34 cellular contexts compared by ENCODE assay signal in the genomic region with DNA sequence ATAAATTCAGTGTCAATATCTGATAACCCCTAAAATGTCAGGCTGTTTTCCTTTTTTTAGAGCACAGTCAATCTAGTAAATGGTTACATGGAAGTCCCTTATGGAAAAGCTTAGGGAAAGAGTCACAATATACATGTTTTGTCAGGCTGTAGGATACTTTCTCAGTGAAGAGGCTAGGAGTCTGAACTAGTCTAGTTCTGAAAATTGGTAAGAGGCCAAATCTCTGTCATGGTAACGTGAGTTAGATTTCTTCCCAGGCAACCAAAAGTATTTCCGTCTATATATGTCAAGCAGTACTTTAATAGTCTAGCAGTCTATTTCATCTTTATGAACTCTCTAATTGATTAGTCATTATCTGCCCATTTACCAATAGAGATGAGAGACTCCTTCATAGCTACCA.
"Had no signal": no experiment of that assay in that cellular context is flagged by ENCODE, and none has a peak within 500 bp of the region (broad histone marks: within the 10 kb centered on the region; RNA-seq: fewer than 3 reads in every experiment).

No MANE protein-coding gene starts in this region.

- H3K4me1 ChIP-seq: adrenal gland, body of pancreas, breast epithelium had no signal

- H3K27me3 ChIP-seq: adrenal gland, body of pancreas, brain microvascular endothelial cell, breast epithelium, cardiac muscle cell had no signal

- H3K27ac ChIP-seq: adrenal gland, body of pancreas, brain microvascular endothelial cell, breast epithelium, cardiac muscle cell, VCaP had no signal

- ATAC-seq: activated CD8-positive, alpha-beta T cell treated with anti-CD3 and anti-CD28 coated beads for 36 hours; activated naive CD4-positive, alpha-beta T cell treated with anti-CD3 and anti-CD28 coated beads, Interleukin-2, amount 50 U/mL, for 72 hours; activated T-cell treated with anti-CD3 and anti-CD28 coated beads, Interleukin-2, amount 50 U/mL, for 4 hours; activated T-cell treated with anti-CD3 and anti-CD28 coated beads, Interleukin-2, amount 50 U/mL, for 72 hours; activated T-helper 17 cell treated with anti-CD3 and anti-CD28 coated beads, Interleukin-2, amount 50 U/mL, for 72 hours; body of pancreas had no signal

- H3K4me3 ChIP-seq: adrenal gland, body of pancreas, breast epithelium, cardiac muscle cell had no signal

- DNase-seq: activated B cell treated with CpG ODN at 0.5 μM for 24 hours; activated CD4-positive, alpha-beta memory T cell treated with anti-CD3 and anti-CD28 coated beads for 36 hours; activated CD4-positive, alpha-beta T cell treated with anti-CD3 and anti-CD28 coated beads for 4 hours; activated CD4-positive, alpha-beta T cell treated with anti-CD3 and anti-CD28 coated beads, Interleukin-2, amount 10 ng/mL, durations not matched to agents 24 days and 14 days; activated CD4-positive, alpha-beta T cell treated with anti-CD3 and anti-CD28 coated beads, Interleukin-2, amount 50 U/mL, for 1 hour; activated CD4-positive, alpha-beta T cell treated with anti-CD3 and anti-CD28 coated beads, Interleukin-2, amount 50 U/mL, for 4 hours; activated CD4-positive, CD25-positive, alpha-beta regulatory T cell treated with anti-CD3 and anti-CD28 coated beads, Interleukin-2, amount 50 U/mL, for 72 hours; activated CD8-positive, alpha-beta memory T cell treated with anti-CD3 and anti-CD28 coated beads, Interleukin-2, amount 50 U/mL, for 4 hours; activated CD8-positive, alpha-beta T cell treated with anti-CD3 and anti-CD28 coated beads for 36 hours; activated effector memory CD4-positive, alpha-beta T cell treated with anti-CD3 and anti-CD28 coated beads, Interleukin-2, amount 50 U/mL, for 16 hours; activated gamma-delta T cell treated with Interleukin-2 at 50 U/mL for 16 hours; activated naive CD4-positive, alpha-beta T cell; activated naive CD4-positive, alpha-beta T cell treated with anti-CD3 and anti-CD28 coated beads for 36 hours; activated naive CD4-positive, alpha-beta T cell treated with anti-CD3 and anti-CD28 coated beads, Interleukin-2, amount 50 U/mL, for 16 hours; activated naive CD8-positive, alpha-beta T cell treated with anti-CD3 and anti-CD28 coated beads for 36 hours; activated T-cell treated with anti-CD3 and anti-CD28 coated beads for 4 hours; activated T-cell treated with anti-CD3 and anti-CD28 coated beads, Interleukin-2, amount 50 U/mL, for 1 hour; activated T-cell treated with anti-CD3 and anti-CD28 coated beads, Interleukin-2, amount 50 U/mL, for 4 hours; activated T-cell treated with anti-CD3 and anti-CD28 coated beads, Interleukin-2, amount 50 U/mL, for 72 hours; adrenal gland; amniotic stem cell; aorta; body of pancreas; brain microvascular endothelial cell; caudate nucleus; cerebellar nuclear complex; T-helper 1 cell; T-helper 2 cell; T-helper 9 cell had no signal

- H3K9me3 ChIP-seq: adrenal gland, body of pancreas, breast epithelium had no signal

- H3K36me3 ChIP-seq: adrenal gland, brain microvascular endothelial cell, breast epithelium, cardiac muscle cell had no signal
